Comparison of ENCODE assay signal across 1 cellular context in the genomic region with DNA sequence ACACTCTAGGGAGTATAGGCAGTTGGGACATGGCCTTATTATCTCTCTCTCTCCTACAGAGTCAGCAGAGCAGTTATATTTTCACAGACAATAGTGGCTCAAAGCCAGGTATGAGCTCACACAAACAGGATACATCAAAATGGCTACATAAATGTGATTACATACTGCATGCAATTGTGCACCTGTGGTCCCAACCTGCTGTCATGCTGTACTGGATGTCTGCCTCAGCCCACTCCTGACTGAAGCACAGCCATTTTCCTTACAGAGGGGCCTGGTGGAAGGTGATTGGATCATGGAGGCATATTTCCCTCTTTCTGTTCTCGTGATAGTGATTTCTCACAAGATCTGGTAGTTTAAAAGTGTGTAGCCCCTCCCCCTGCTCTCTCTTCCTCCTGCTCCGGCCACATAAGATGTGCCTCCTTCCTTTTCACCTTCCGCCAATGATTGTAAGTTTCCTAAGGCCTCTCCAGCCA.
TF ChIP-seq lines count a peak whose summit lies in the region.

No MANE protein-coding gene starts in this region.

TF ChIP-seq in SK-N-SH, 30 proteins besides CTCF, POLR2A, EP300 and RAD21 (continued from another document):
- TF ChIP-seq, protein P1, sequence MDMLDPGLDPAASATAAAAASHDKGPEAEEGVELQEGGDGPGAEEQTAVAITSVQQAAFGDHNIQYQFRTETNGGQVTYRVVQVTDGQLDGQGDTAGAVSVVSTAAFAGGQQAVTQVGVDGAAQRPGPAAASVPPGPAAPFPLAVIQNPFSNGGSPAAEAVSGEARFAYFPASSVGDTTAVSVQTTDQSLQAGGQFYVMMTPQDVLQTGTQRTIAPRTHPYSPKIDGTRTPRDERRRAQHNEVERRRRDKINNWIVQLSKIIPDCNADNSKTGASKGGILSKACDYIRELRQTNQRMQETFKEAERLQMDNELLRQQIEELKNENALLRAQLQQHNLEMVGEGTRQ (IDR thresholded peaks at IDR 0.05; ENCODE audit: borderline replicate concordance, low read depth, low read length), result no peak
- TF ChIP-seq TAF1 (IDR thresholded peaks at IDR 0.05; ENCODE audit: borderline replicate concordance, low read depth, low read length), result no peak
- no peak for TF ChIP-seq JUND (IDR thresholded peaks at IDR 0.05)
- TF ChIP-seq, protein P2, sequence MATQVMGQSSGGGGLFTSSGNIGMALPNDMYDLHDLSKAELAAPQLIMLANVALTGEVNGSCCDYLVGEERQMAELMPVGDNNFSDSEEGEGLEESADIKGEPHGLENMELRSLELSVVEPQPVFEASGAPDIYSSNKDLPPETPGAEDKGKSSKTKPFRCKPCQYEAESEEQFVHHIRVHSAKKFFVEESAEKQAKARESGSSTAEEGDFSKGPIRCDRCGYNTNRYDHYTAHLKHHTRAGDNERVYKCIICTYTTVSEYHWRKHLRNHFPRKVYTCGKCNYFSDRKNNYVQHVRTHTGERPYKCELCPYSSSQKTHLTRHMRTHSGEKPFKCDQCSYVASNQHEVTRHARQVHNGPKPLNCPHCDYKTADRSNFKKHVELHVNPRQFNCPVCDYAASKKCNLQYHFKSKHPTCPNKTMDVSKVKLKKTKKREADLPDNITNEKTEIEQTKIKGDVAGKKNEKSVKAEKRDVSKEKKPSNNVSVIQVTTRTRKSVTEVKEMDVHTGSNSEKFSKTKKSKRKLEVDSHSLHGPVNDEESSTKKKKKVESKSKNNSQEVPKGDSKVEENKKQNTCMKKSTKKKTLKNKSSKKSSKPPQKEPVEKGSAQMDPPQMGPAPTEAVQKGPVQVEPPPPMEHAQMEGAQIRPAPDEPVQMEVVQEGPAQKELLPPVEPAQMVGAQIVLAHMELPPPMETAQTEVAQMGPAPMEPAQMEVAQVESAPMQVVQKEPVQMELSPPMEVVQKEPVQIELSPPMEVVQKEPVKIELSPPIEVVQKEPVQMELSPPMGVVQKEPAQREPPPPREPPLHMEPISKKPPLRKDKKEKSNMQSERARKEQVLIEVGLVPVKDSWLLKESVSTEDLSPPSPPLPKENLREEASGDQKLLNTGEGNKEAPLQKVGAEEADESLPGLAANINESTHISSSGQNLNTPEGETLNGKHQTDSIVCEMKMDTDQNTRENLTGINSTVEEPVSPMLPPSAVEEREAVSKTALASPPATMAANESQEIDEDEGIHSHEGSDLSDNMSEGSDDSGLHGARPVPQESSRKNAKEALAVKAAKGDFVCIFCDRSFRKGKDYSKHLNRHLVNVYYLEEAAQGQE (IDR thresholded peaks at IDR 0.05; ENCODE audit: low read depth, low read length), result no peak
- no peak for TF ChIP-seq ELF1 (IDR thresholded peaks at IDR 0.05)
- TF ChIP-seq NRF1 (IDR thresholded peaks at IDR 0.05; ENCODE audit: low read depth, low read length), result no peak
- TF ChIP-seq GABPA (IDR thresholded peaks at IDR 0.05; ENCODE audit: low read depth), result no peak
- no peak for TF ChIP-seq YY1 (IDR thresholded peaks at IDR 0.05; ENCODE audit: low read depth)
- no peak for TF ChIP-seq FOXM1 (IDR thresholded peaks at IDR 0.05; ENCODE audit: low read depth)
- TF ChIP-seq, protein P3, sequence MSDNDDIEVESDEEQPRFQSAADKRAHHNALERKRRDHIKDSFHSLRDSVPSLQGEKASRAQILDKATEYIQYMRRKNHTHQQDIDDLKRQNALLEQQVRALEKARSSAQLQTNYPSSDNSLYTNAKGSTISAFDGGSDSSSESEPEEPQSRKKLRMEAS (IDR thresholded peaks at IDR 0.05; ENCODE audit: low read depth), result no peak
- no peak for TF ChIP-seq RCOR1 (IDR thresholded peaks at IDR 0.05; ENCODE audit: low read length)
TF ChIP-seq in SK-N-SH: peak in this region for 0.
